ENCODE assay signal across 8 cellular contexts in the genomic region with DNA sequence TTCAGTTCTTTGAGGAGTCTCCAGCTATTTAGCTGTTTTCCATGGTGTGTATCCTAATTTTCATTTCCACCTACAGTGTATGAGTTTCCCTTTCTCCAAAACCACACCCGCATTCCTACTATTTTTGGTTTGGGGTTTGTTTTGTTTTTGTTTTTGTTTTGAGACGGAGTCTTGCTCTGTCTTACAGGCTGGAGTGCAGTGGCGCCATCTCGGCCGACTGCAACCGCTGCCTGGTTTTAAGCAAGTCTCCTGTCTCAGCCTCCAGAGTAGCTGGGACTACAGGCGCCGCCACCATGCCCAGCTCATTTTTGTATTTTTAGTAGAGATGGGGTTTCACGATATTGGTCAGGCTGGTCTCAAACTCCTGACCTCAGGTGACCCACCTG.
DNase-seq lines count a peak whose midpoint lies in the region; ATAC-seq and TF ChIP-seq lines count a peak whose summit lies in the region.
"Not testable (repeated sequence)": the region's sequence is repeated elsewhere in the genome, so short reads cannot be mapped to it uniquely, and the experiment has no call there.

No MANE protein-coding gene starts in this region.

- peaks cover 0 to 53% (median 36%) of the 10 kb centered on the region in 3 donors for H3K27me3 Mint-ChIP-seq in CD14-positive monocyte (ENCODE audit: low read depth in 3 of 3)
- not testable (repeated sequence) for H3K27me3 Mint-ChIP-seq in activated CD8-positive, alpha-beta memory T cell treated with anti-CD3 and anti-CD28 coated beads, Interleukin-2, amount 10 ng/mL, durations not matched to agents 7 days and 5 days; endothelial cell (ENCODE audit: unreplicated experiment)

- H3K4me1 Mint-ChIP-seq in CD14-positive monocyte, result peaks cover 24% of the 10 kb centered on the region
- peaks cover 35% of the 10 kb centered on the region for H3K4me1 Mint-ChIP-seq in activated CD8-positive, alpha-beta memory T cell treated with anti-CD3 and anti-CD28 coated beads, Interleukin-2, amount 10 ng/mL, durations not matched to agents 7 days and 5 days
- not testable (repeated sequence) for H3K4me1 Mint-ChIP-seq in endothelial cell (ENCODE audit: unreplicated experiment)

- TF ChIP-seq RAD21 in liver (IDR thresholded peaks at IDR 0.05), result not testable (repeated sequence)

- H3K9me3 ChIP-seq in liver (ENCODE audit: control insufficient read depth in 4 of 4, low read length in 3 of 4), result not testable (repeated sequence)

- H3K9ac ChIP-seq in liver (ENCODE audit: low read depth in 1 of 2, low read length in 2 of 2), result peak overlapping the region in 1 of 2 donors; percentile 58

- CTCF ChIA-PET in activated CD8-positive, alpha-beta memory T cell treated with anti-CD3 and anti-CD28 coated beads, Interleukin-2, amount 10 ng/mL, durations not matched to agents 7 days and 5 days (lab: Charles Lee), result interaction anchor here (1.0 to 2.4 kb wide), 5 partner anchors 10 to 529 kb away, joined by 3 to 38 read pairs (median 9); a partner anchor contains a TSS

- H3K27ac Mint-ChIP-seq in CD14-positive monocyte, result peak overlapping the region in 2 of 7 donors; percentile 48 to 76
- H3K27ac Mint-ChIP-seq in activated CD8-positive, alpha-beta memory T cell treated with anti-CD3 and anti-CD28 coated beads, Interleukin-2, amount 10 ng/mL, durations not matched to agents 7 days and 5 days, result peak overlapping the region; percentile 86
- H3K27ac Mint-ChIP-seq in endothelial cell (ENCODE audit: unreplicated experiment), result not testable (repeated sequence)

- TF ChIP-seq CTCF in CD14-positive monocyte (IDR thresholded peaks at IDR 0.05); endothelial cell (IDR thresholded peaks at IDR 0.05; ENCODE audit: unreplicated experiment); liver (IDR thresholded peaks at IDR 0.05; ENCODE audit: low read depth, low read length, missing input control): not testable (repeated sequence)

- 10% methylated on average over 9 of the region's 9 CpGs for WGBS in liver

- H3K4me3 Mint-ChIP-seq in CD14-positive monocyte (peak overlapping the region; percentile 81 to 94), endothelial cell (ENCODE audit: unreplicated experiment) (peak overlapping the region; percentile 91)
- peak overlapping the region; percentile 84 for H3K4me3 Mint-ChIP-seq in activated CD8-positive, alpha-beta memory T cell treated with anti-CD3 and anti-CD28 coated beads, Interleukin-2, amount 10 ng/mL, durations not matched to agents 7 days and 5 days

- not testable (repeated sequence) for H3K9me3 Mint-ChIP-seq in CD14-positive monocyte; activated CD8-positive, alpha-beta memory T cell treated with anti-CD3 and anti-CD28 coated beads, Interleukin-2, amount 10 ng/mL, durations not matched to agents 7 days and 5 days (ENCODE audit: low read depth); endothelial cell (ENCODE audit: unreplicated experiment)

- not testable (repeated sequence) for DNase-seq in CD14-positive monocyte (ENCODE audit: low spot score); endothelial cell (ENCODE audit: low spot score)
- peak; percentile 53 for DNase-seq in NCI-H2227 treated with DMSO at 0.1 percent for 48 hours (lab: John Stamatoyannopoulos, UW)
- peak; percentile 53 for DNase-seq in activated CD8-positive, alpha-beta memory T cell treated with anti-CD3 and anti-CD28 coated beads, Interleukin-2, amount 10 ng/mL, durations not matched to agents 7 days and 5 days

- peak overlapping the region; percentile 25 to 75 for H3K27ac ChIP-seq in liver (ENCODE audit: low read depth in 1 of 2, low read length in 2 of 2)
- peak overlapping the region in 20 of 21 experiments; percentile 14 to 94 (median 76) for H3K27ac ChIP-seq in skin epidermis

- not testable (repeated sequence) for H3K4me1 ChIP-seq in liver (ENCODE audit: control insufficient read depth in 4 of 4, insufficient read depth in 4 of 4, low read length in 3 of 4)

- ATAC-seq in GM19397 (IDR thresholded peaks at IDR 0.05; ENCODE audit: unreplicated experiment), result peak; percentile 37
- peak; percentile 43 for ATAC-seq in HG03066 (IDR thresholded peaks at IDR 0.05; ENCODE audit: low read depth, unreplicated experiment)
- peak; percentile 29 for ATAC-seq in activated CD8-positive, alpha-beta memory T cell treated with anti-CD3 and anti-CD28 coated beads, Interleukin-2, amount 10 ng/mL, durations not matched to agents 7 days and 5 days

- not testable (repeated sequence) for H3K36me3 ChIP-seq in liver (ENCODE audit: control insufficient read depth in 4 of 4, insufficient read depth in 3 of 4, low read depth in 1 of 4, low read length in 3 of 4)

- peak overlapping the region; percentile 51 to 68 (median 59) for H3K4me3 ChIP-seq in liver (ENCODE audit: low read depth in 1 of 3, low read length in 3 of 3)
- peak overlapping the region; percentile 45 to 72 (median 57) for H3K4me3 ChIP-seq in skin epidermis

- peaks cover 8 to 10% of the 10 kb centered on the region in 2 donors for H3K36me3 Mint-ChIP-seq in CD14-positive monocyte
- H3K36me3 Mint-ChIP-seq in activated CD8-positive, alpha-beta memory T cell treated with anti-CD3 and anti-CD28 coated beads, Interleukin-2, amount 10 ng/mL, durations not matched to agents 7 days and 5 days, result peaks cover 14% of the 10 kb centered on the region
- not testable (repeated sequence) for H3K36me3 Mint-ChIP-seq in endothelial cell (ENCODE audit: low read depth, unreplicated experiment)

- not testable (repeated sequence) for H3K27me3 ChIP-seq in liver (ENCODE audit: control insufficient read depth in 4 of 4, insufficient read depth in 4 of 4, low read length in 3 of 4)

- intact Hi-C loops in CD14-positive monocyte (cut with micrococcal nuclease), result not testable (repeated sequence)
